7 cellular contexts compared by ENCODE assay signal in genomic region chr22:46297151-46297819, GRCh38. TPM values are rescaled to one million over a fixed set of nuclear protein-coding genes. Genes with fewer than 3 reads are reported as not detected.
DNase-seq lines count a peak whose midpoint lies in the region; ATAC-seq, FAIRE-seq and TF ChIP-seq lines count a peak whose summit lies in the region.

No MANE protein-coding gene starts in this region.

- H3K4me3 ChIP-seq in astrocyte (ENCODE audit: insufficient read depth, low read depth, low read length) (peak overlapping the region; percentile 72), kidney (ENCODE audit: low read length in 2 of 2) (peak overlapping the region; percentile 19 to 67), subcutaneous abdominal adipose tissue (ENCODE audit: low read depth in 1 of 5, low read length in 5 of 5) (peak overlapping the region in 4 of 5 donors; percentile 44 to 82 (median 73))

- H3K27ac Mint-ChIP-seq in astrocyte (ENCODE audit: unreplicated experiment): no peak overlapping the region

- H3K4me1 ChIP-seq in ES-I3 (ENCODE audit: insufficient read depth, low read length) (peaks cover 4% of the 10 kb centered on the region; the same call in 1 of the 2 replicates), astrocyte (ENCODE audit: insufficient read depth, low read length) (peaks cover 20% of the 10 kb centered on the region), kidney (ENCODE audit: control insufficient read depth in 1 of 2, insufficient read depth in 1 of 2, low read depth in 1 of 2, low read length in 2 of 2) (peaks cover 6% of the 10 kb centered on the region in 2 donors), subcutaneous abdominal adipose tissue (ENCODE audit: control insufficient read depth in 5 of 5, insufficient read depth in 5 of 5, low read length in 5 of 5) (peaks cover 3 to 41% (median 24%) of the 10 kb centered on the region in 5 donors)

- H3K27ac ChIP-seq in astrocyte (ENCODE audit: low read depth, low read length) (peak overlapping the region; percentile 70), kidney (ENCODE audit: low read depth in 2 of 2, low read length in 2 of 2) (no peak overlapping the region), subcutaneous abdominal adipose tissue (ENCODE audit: low read depth, low read length) (no peak overlapping the region)

- H3K9ac ChIP-seq in ES-I3 (ENCODE audit: low read depth, low read length): peak overlapping the region; percentile 86
- H3K9ac ChIP-seq in astrocyte (ENCODE audit: low read length): peak overlapping the region; percentile 85
- H3K9ac ChIP-seq in kidney (ENCODE audit: low read length in 2 of 2): no peak overlapping the region
- peak overlapping the region in 3 of 5 donors; percentile 37 to 62 (median 53) for H3K9ac ChIP-seq in subcutaneous abdominal adipose tissue (ENCODE audit: low read length in 5 of 5)

- ATAC-seq in GM21737 (IDR thresholded peaks at IDR 0.05; ENCODE audit: unreplicated experiment): peak; percentile 14

- H3K4me2 ChIP-seq in astrocyte (ENCODE audit: low read length): peak overlapping the region; percentile 95

- peaks cover 15% of the 10 kb centered on the region for H3K4me1 Mint-ChIP-seq in astrocyte (ENCODE audit: low read depth, unreplicated experiment)

- peak; percentile 51 for DNase-seq in NAMALWA (ENCODE audit: low spot score)
- peak; percentile 24 for DNase-seq in astrocyte (ENCODE audit: low read depth)
- no peak for DNase-seq in kidney
- no peak for DNase-seq in inferior parietal cortex (ENCODE audit: extremely low spot score)

- H3K9me3 Mint-ChIP-seq in astrocyte (ENCODE audit: unreplicated experiment): no peaks in the 10 kb centered on the region

- H3K27me3 ChIP-seq in astrocyte (ENCODE audit: insufficient read depth, low read length) (no peaks in the 10 kb centered on the region), subcutaneous abdominal adipose tissue (ENCODE audit: control insufficient read depth in 5 of 5, insufficient read depth in 4 of 5, low read length in 5 of 5) (peaks cover 0 to 3% (median 0%) of the 10 kb centered on the region in 5 donors)

- no peaks in the 10 kb centered on the region for H3K27me3 Mint-ChIP-seq in astrocyte (ENCODE audit: low read depth, unreplicated experiment)

- TF ChIP-seq CTCF in astrocyte (IDR thresholded peaks at IDR 0.05; ENCODE audit: insufficient read depth, low read depth, low read length) (no peak), kidney (IDR thresholded peaks at IDR 0.05; ENCODE audit: borderline replicate concordance, extremely low read depth, insufficient read depth) (no peak)

- H3K9me3 ChIP-seq in ES-I3 (ENCODE audit: control insufficient read depth, insufficient read depth, low read length): no peaks in the 10 kb centered on the region
- H3K9me3 ChIP-seq in astrocyte (ENCODE audit: insufficient read depth, low read depth, low read length): no peaks in the 10 kb centered on the region
- H3K9me3 ChIP-seq in kidney (ENCODE audit: control insufficient read depth in 1 of 2, low read length in 2 of 2): no peaks in the 10 kb centered on the region
- H3K9me3 ChIP-seq in subcutaneous abdominal adipose tissue (ENCODE audit: control insufficient read depth in 5 of 5, low read length in 5 of 5): no peaks in the 10 kb centered on the region

- no peaks in the 10 kb centered on the region for H4K20me1 ChIP-seq in astrocyte (ENCODE audit: insufficient read depth, low read length)

- H3K36me3 Mint-ChIP-seq in astrocyte (ENCODE audit: low read depth, unreplicated experiment): peaks cover 3% of the 10 kb centered on the region

- H2AFZ ChIP-seq in astrocyte (ENCODE audit: low read depth, low read length): peak overlapping the region; percentile 83

- H3K36me3 ChIP-seq in ES-I3 (ENCODE audit: insufficient read depth, low read length): peaks cover 14% of the 10 kb centered on the region
- H3K36me3 ChIP-seq in astrocyte (ENCODE audit: insufficient read depth, low read length): peaks cover 9% of the 10 kb centered on the region
- H3K36me3 ChIP-seq in kidney (ENCODE audit: control insufficient read depth in 1 of 2, insufficient read depth in 2 of 2, low read length in 2 of 2): peaks cover 0 to 8% of the 10 kb centered on the region in 2 donors
- peaks cover 0 to 17% (median 15%) of the 10 kb centered on the region in 5 donors for H3K36me3 ChIP-seq in subcutaneous abdominal adipose tissue (ENCODE audit: control insufficient read depth in 5 of 5, insufficient read depth in 5 of 5, low read length in 5 of 5)

- no peak for FAIRE-seq in astrocyte (lab: Jason Lieb, UNC)
- no peak for FAIRE-seq in kidney (lab: Jason Lieb, UNC)

- intact Hi-C loops in kidney (cut with DNase I): no loop called here

- H3K4me3 Mint-ChIP-seq in astrocyte (ENCODE audit: unreplicated experiment): peak overlapping the region; percentile 83

- peaks cover 51% of the 10 kb centered on the region for H3K79me2 ChIP-seq in astrocyte (ENCODE audit: insufficient read depth, low read length)

RNA-seq across cellular contexts. Expression of gene GTSE1, which starts 0.6 kb away (rescaled TPM):
- total RNA-seq in astrocyte (2.4 and 4.1 TPM in 2 replicates), kidney (0.94 TPM)
- polyA plus RNA-seq in kidney (ENCODE audit: insufficient read depth, low read depth, low replicate concordance): 0.41 TPM

RNA-seq across cellular contexts. Expression of gene TTC38, which starts 29.5 kb away (rescaled TPM):
- total RNA-seq in astrocyte (15.0 and 16.1 TPM in 2 replicates), kidney (41.3 TPM)
- polyA plus RNA-seq in kidney (ENCODE audit: insufficient read depth, low read depth, low replicate concordance): 100 TPM

RNA-seq across cellular contexts. Expression of gene PKDREJ, which starts 34.1 kb away (rescaled TPM):
- not detected in 2 replicates for total RNA-seq in astrocyte
- 0.06 TPM for total RNA-seq in kidney
- polyA plus RNA-seq in kidney (ENCODE audit: insufficient read depth, low read depth, low replicate concordance): 0.15 TPM

RNA-seq across cellular contexts. Expression of gene TRMU, which starts 38.2 kb away (rescaled TPM):
- total RNA-seq in astrocyte (29.6 and 33.4 TPM in 2 replicates), kidney (40.5 TPM)
- 41.1 TPM for polyA plus RNA-seq in kidney (ENCODE audit: insufficient read depth, low read depth, low replicate concordance)

RNA-seq across cellular contexts. Expression of gene CDPF1, which starts 47.2 kb away (rescaled TPM):
- total RNA-seq in astrocyte (5.4 and 5.7 TPM in 2 replicates), kidney (10.2 TPM)
- 13.3 TPM for polyA plus RNA-seq in kidney (ENCODE audit: insufficient read depth, low read depth, low replicate concordance)

Comparison
In these comparisons a context has a peak if more than half of its experiments do, and no peak if none do; other contexts are left out.
1. H3K9ac ChIP-seq: peak in ES-I3 (single experiment), astrocyte (single experiment) and subcutaneous abdominal adipose tissue (3 of 5); none in kidney (0 of 2).
2. DNase-seq: peak in NAMALWA (single experiment) and astrocyte (single experiment); none in kidney (single experiment) and inferior parietal cortex (single experiment).
3. Peak in every context shown above with its lines, with median percentiles within 50 percentile points of each other: H3K4me3 ChIP-seq.